Comparison of ENCODE assay signal across 10 cellular contexts in genomic region chr5:54523534-54523933, GRCh38. TPM values are rescaled to one million over a fixed set of nuclear protein-coding genes. Genes with fewer than 3 reads are reported as not detected.
A peak's percentile ranks its signal among the peaks of the same experiment; 100 is the strongest.
DNase-seq lines count a peak whose midpoint lies in the region; ATAC-seq and TF ChIP-seq lines count a peak whose summit lies in the region.
"Had no signal": no experiment of that assay in that cellular context is flagged by ENCODE, and none has a peak within 500 bp of the region (broad histone marks: within the 10 kb centered on the region; RNA-seq: fewer than 3 reads in every experiment).

No MANE protein-coding gene starts in this region.

- H3K27ac ChIP-seq in naive thymus-derived CD4-positive, alpha-beta T cell (ENCODE audit: low read depth, low read length) = no peak overlapping the region
- peak overlapping the region; percentile 22 to 74 (median 54) for H3K27ac ChIP-seq in transverse colon

- DNase-seq in SIG-M5 treated with dmso at 0.1 percent for 504 hours (lab: John Stamatoyannopoulos, UW; ENCODE audit: unreplicated experiment) = peak; percentile 15
- DNase-seq in SIG-M5 (lab: John Stamatoyannopoulos, UW) = no peak
- DNase-seq in naive thymus-derived CD4-positive, alpha-beta T cell = no peak
- no peak for DNase-seq in transverse colon
- no peak for DNase-seq in stimulated activated CD4-positive, alpha-beta T cell treated with anti-CD3 and anti-CD28 coated beads, Interleukin-2, amount 100 ng/mL, for 24 hours
- DNase-seq in T-helper 2 cell treated with Interferon-gamma antibody and Interleukin-4, amounts not matched to agents 5 μg/mL and 100 μg/mL, for 36 hours (ENCODE audit: low spot score) = no peak
- DNase-seq: NCI-H187, retina had no signal

- peak overlapping the region in 2 of 5 experiments; percentile 36 to 61 for H3K27ac Mint-ChIP-seq in brain
- H3K27ac Mint-ChIP-seq in naive thymus-derived CD4-positive, alpha-beta T cell = peak overlapping the region in 1 of 9 donors; percentile 19
- H3K27ac Mint-ChIP-seq in T-helper 2 cell treated with Interferon-gamma antibody and Interleukin-4, amounts not matched to agents 5 μg/mL and 100 μg/mL, for 36 hours = no peak overlapping the region

- 79 to 81% methylated on average over 2 to 3 of the region's 3 CpGs for WGBS in transverse colon (ENCODE audit: low coverage in 1 of 2), 2 donors

- H3K36me3 ChIP-seq in naive thymus-derived CD4-positive, alpha-beta T cell (ENCODE audit: control insufficient read depth in 2 of 3, insufficient read depth in 3 of 3, low read length in 3 of 3) = no peaks in the 10 kb centered on the region
- H3K36me3 ChIP-seq in transverse colon = no peaks in the 10 kb centered on the region

- H3K4me1 Mint-ChIP-seq in brain = no peaks in the 10 kb centered on the region
- H3K4me1 Mint-ChIP-seq in naive thymus-derived CD4-positive, alpha-beta T cell = peaks cover 33 to 57% (median 50%) of the 10 kb centered on the region in 7 donors
- H3K4me1 Mint-ChIP-seq in T-helper 2 cell treated with Interferon-gamma antibody and Interleukin-4, amounts not matched to agents 5 μg/mL and 100 μg/mL, for 36 hours (ENCODE audit: low read depth) = peaks cover 47% of the 10 kb centered on the region

- in situ Hi-C loops in transverse colon (cut with MboI; ENCODE audit: low pct_ligation_motif_present in 1 of 4, low pct_unique_long_range_greater_than_20kb in 1 of 4, low sequenced_read_pairs in 3 of 4) = loop anchor here in 3 of 4 donors (25.0 kb wide), 2 partner anchors 339 to 639 kb away; partner anchors contain the start of genes CDC20B (in 3 of the 3) and GPX8 (in 3 of the 3)

- peaks cover 53% of the 10 kb centered on the region for H3K36me3 Mint-ChIP-seq in brain
- H3K36me3 Mint-ChIP-seq in naive thymus-derived CD4-positive, alpha-beta T cell = peaks cover 0 to 37% (median 3%) of the 10 kb centered on the region in 5 donors
- H3K36me3 Mint-ChIP-seq in T-helper 2 cell treated with Interferon-gamma antibody and Interleukin-4, amounts not matched to agents 5 μg/mL and 100 μg/mL, for 36 hours (ENCODE audit: low read depth) = peaks cover 48% of the 10 kb centered on the region

- H3K4me3 Mint-ChIP-seq in brain = peak overlapping the region; percentile 47 to 88 (median 58)
- peak overlapping the region in 6 of 10 donors; percentile 30 to 82 (median 60) for H3K4me3 Mint-ChIP-seq in naive thymus-derived CD4-positive, alpha-beta T cell
- no peak overlapping the region for H3K4me3 Mint-ChIP-seq in T-helper 2 cell treated with Interferon-gamma antibody and Interleukin-4, amounts not matched to agents 5 μg/mL and 100 μg/mL, for 36 hours

- ATAC-seq in naive thymus-derived CD4-positive, alpha-beta T cell = no peak
- ATAC-seq in GM21528 (IDR thresholded peaks at IDR 0.05; ENCODE audit: low FRiP score, unreplicated experiment) = no peak

- H3K4me3 ChIP-seq in naive thymus-derived CD4-positive, alpha-beta T cell (ENCODE audit: low read length) = no peak overlapping the region
- H3K4me3 ChIP-seq in transverse colon = no peak overlapping the region

- no peaks in the 10 kb centered on the region for H3K27me3 ChIP-seq in naive thymus-derived CD4-positive, alpha-beta T cell (ENCODE audit: control insufficient read depth in 2 of 2, insufficient read depth in 2 of 2, low read length in 2 of 2)
- H3K27me3 ChIP-seq in transverse colon = no peaks in the 10 kb centered on the region

- no peak for TF ChIP-seq POLR2A in transverse colon (IDR thresholded peaks at IDR 0.05)

- peaks cover 52 to 60% of the 10 kb centered on the region in 2 donors for H3K4me1 ChIP-seq in naive thymus-derived CD4-positive, alpha-beta T cell (ENCODE audit: control insufficient read depth in 2 of 2, insufficient read depth in 2 of 2, low read length in 2 of 2)
- H3K4me1 ChIP-seq in transverse colon = peaks cover 9 to 77% (median 36%) of the 10 kb centered on the region in 4 donors

- peaks cover 0 to 9% (median 0%) of the 10 kb centered on the region in 5 experiments for H3K9me3 Mint-ChIP-seq in brain
- H3K9me3 Mint-ChIP-seq in naive thymus-derived CD4-positive, alpha-beta T cell = no peaks in the 10 kb centered on the region
- no peaks in the 10 kb centered on the region for H3K9me3 Mint-ChIP-seq in T-helper 2 cell treated with Interferon-gamma antibody and Interleukin-4, amounts not matched to agents 5 μg/mL and 100 μg/mL, for 36 hours

- H3K27me3 Mint-ChIP-seq in brain = no peaks in the 10 kb centered on the region
- H3K27me3 Mint-ChIP-seq in naive thymus-derived CD4-positive, alpha-beta T cell = no peaks in the 10 kb centered on the region
- no peaks in the 10 kb centered on the region for H3K27me3 Mint-ChIP-seq in T-helper 2 cell treated with Interferon-gamma antibody and Interleukin-4, amounts not matched to agents 5 μg/mL and 100 μg/mL, for 36 hours (ENCODE audit: low read depth)

- no peak for TF ChIP-seq CTCF in brain (conservative IDR thresholded peaks at IDR 0.05)
- no peak for TF ChIP-seq CTCF in transverse colon (IDR thresholded peaks at IDR 0.05)

- TF ChIP-seq EP300 in transverse colon (IDR thresholded peaks at IDR 0.05; ENCODE audit: low read depth) = no peak

- POLR2A ChIA-PET in naive thymus-derived CD4-positive, alpha-beta T cell (lab: Charles Lee) = interaction anchor here (0.6 kb wide), 1 partner anchor 417 kb away, joined by 3 read pairs; no protein-coding TSS in a partner anchor

- no peaks in the 10 kb centered on the region for H3K9me3 ChIP-seq in naive thymus-derived CD4-positive, alpha-beta T cell (ENCODE audit: control insufficient read depth in 2 of 3, low read length in 3 of 3)
- no peaks in the 10 kb centered on the region for H3K9me3 ChIP-seq in transverse colon

- CTCF ChIA-PET in naive thymus-derived CD4-positive, alpha-beta T cell (lab: Charles Lee) = interaction anchor here (0.6 kb wide), 1 partner anchor 30 kb away, joined by 3 read pairs; no protein-coding TSS in a partner anchor

- intact Hi-C loops in naive thymus-derived CD4-positive, alpha-beta T cell (cut with micrococcal nuclease) = no loop called here
- intact Hi-C loops in transverse colon (cut with DNase I; ENCODE audit: low total_unique reads) = no loop called here

RNA-seq across cellular contexts. Expression of gene SNX18, which starts 6.0 kb away (rescaled TPM):
- 4.9 TPM for polyA plus RNA-seq in brain (ENCODE audit: insufficient read depth, low read depth, low replicate concordance)
- total RNA-seq in naive thymus-derived CD4-positive, alpha-beta T cell = 10 to 100 TPM; 14.3 to 40.9 (median 28.1) TPM
- 1 to 10 TPM; 3.2 to 3.7 TPM for polyA plus RNA-seq in naive thymus-derived CD4-positive, alpha-beta T cell
- total RNA-seq in transverse colon = 10 to 100 TPM; 18.0 to 35.4 (median 20.0) TPM
